10 cellular contexts compared by ENCODE assay signal in genomic region chr13:46896346-46897138, GRCh38. TPM values are rescaled to one million over a fixed set of nuclear protein-coding genes. Genes with fewer than 3 reads are reported as not detected.
DNase-seq lines count a peak whose midpoint lies in the region; ATAC-seq and TF ChIP-seq lines count a peak whose summit lies in the region.
"Had no signal": no experiment of that assay in that cellular context is flagged by ENCODE, and none has a peak within 500 bp of the region (broad histone marks: within the 10 kb centered on the region; RNA-seq: fewer than 3 reads in every experiment).

HTR2A (minus strand) TSS chr13:46897053; CDS start chr13:46895906, 1,147 bp downstream.

- CTCF ChIA-PET in SK-N-SH (lab: Yijun Ruan, JAX): interaction anchor here (0.9 to 2.3 kb wide), 3 partner anchors 11 to 78 kb away, joined by 3 to 5 read pairs (median 3); no protein-coding TSS in a partner anchor

- H3K79me2 ChIP-seq in GM23248 (ENCODE audit: insufficient read depth) (no peaks in the 10 kb centered on the region), SK-N-SH (ENCODE audit: insufficient read depth) (no peaks in the 10 kb centered on the region), mesendoderm (ENCODE audit: control insufficient read depth, insufficient read depth, low read length) (no peaks in the 10 kb centered on the region)

- H3K4me3 ChIP-seq in GM23248 (peak within 1 kb of the TSS; percentile 96), SK-N-SH (ENCODE audit: low read depth in 2 of 2, low read length in 1 of 2) (peak within 1 kb of the TSS; percentile 60 to 66), fibroblast of mammary gland (ENCODE audit: control insufficient read depth, low read depth, low read length) (peak within 1 kb of the TSS; percentile 53), ovary (peak within 1 kb of the TSS; percentile 20), mesendoderm (ENCODE audit: low read length) (no peak within 1 kb of the TSS)
- H3K4me3 ChIP-seq: K562 had no signal

- no peak within 1 kb of the TSS for H4K5ac ChIP-seq in mesendoderm (ENCODE audit: low read length)

- no peak for TF ChIP-seq CTCF in SK-N-SH (IDR thresholded peaks at IDR 0.05)
- no peak for TF ChIP-seq CTCF in fibroblast of mammary gland (conservative IDR thresholded peaks at IDR 0.05; ENCODE audit: control insufficient read depth, insufficient read depth, low read depth, low read length)
- TF ChIP-seq CTCF in ovary (IDR thresholded peaks at IDR 0.05): no peak

- H4K20me1 ChIP-seq in GM23248 (ENCODE audit: insufficient read depth): no peaks in the 10 kb centered on the region
- no peaks in the 10 kb centered on the region for H4K20me1 ChIP-seq in SK-N-SH (ENCODE audit: insufficient read depth)

- H3F3A ChIP-seq in GM23248 (ENCODE audit: insufficient read depth): peaks cover 18% of the 10 kb centered on the region; the same call in 1 of the 2 replicates
- H3F3A ChIP-seq in SK-N-SH (replicated peaks; ENCODE audit: insufficient read depth): peaks cover 8% of the 10 kb centered on the region

- H3K4me1 ChIP-seq in GM23248 (ENCODE audit: insufficient read depth) (peaks cover 32% of the 10 kb centered on the region), SK-N-SH (ENCODE audit: control insufficient read depth in 1 of 2, insufficient read depth in 2 of 2, low read depth in 1 of 2, low read length in 1 of 2) (peaks cover 0 to 16% of the 10 kb centered on the region in 2 experiments; a peak in 3 of 4 replicates), ovary (ENCODE audit: insufficient read depth) (peaks cover 3% of the 10 kb centered on the region), mesendoderm (ENCODE audit: control insufficient read depth, low read depth, low read length) (peaks cover 3% of the 10 kb centered on the region)

- no peak within 1 kb of the TSS for H2BK5ac ChIP-seq in mesendoderm (ENCODE audit: low read length)

- POLR2A ChIA-PET in SK-N-SH (lab: Yijun Ruan, JAX): no interaction called here

- no peaks in the 10 kb centered on the region for H3K79me1 ChIP-seq in mesendoderm (ENCODE audit: low read length)

- 2 to 3% methylated on average over 13 of the region's 13 CpGs for WGBS in GM23248 (ENCODE audit: low coverage in 1 of 2, low lambda C conversion rate in 2 of 2, missing lambda C conversion rate in 2 of 2), 2 experiments
- WGBS in SK-N-SH (ENCODE audit: low lambda C conversion rate): 17% methylated on average over 13 of the region's 13 CpGs
- WGBS in ovary, 3 donors: 1 to 3% (median 2%) methylated on average over 13 of the region's 13 CpGs
- no CpG with 5 or more reads among the region's 13 CpGs for WGBS in mesendoderm (ENCODE audit: extremely low coverage, insufficient coverage, low lambda C conversion rate)

- intact Hi-C loops in ovary (cut with DNase I): no loop called here

- no peak within 1 kb of the TSS for H3K23ac ChIP-seq in mesendoderm (ENCODE audit: low read length)

- H3K18ac ChIP-seq in mesendoderm (ENCODE audit: low read length): no peak within 1 kb of the TSS

- no peaks in the 10 kb centered on the region for H3K9me2 ChIP-seq in GM23248 (ENCODE audit: insufficient read depth)
- no peaks in the 10 kb centered on the region for H3K9me2 ChIP-seq in SK-N-SH

- TF ChIP-seq RAD21 in SK-N-SH (IDR thresholded peaks at IDR 0.05; ENCODE audit: low read length): no peak

- H4K8ac ChIP-seq in mesendoderm (ENCODE audit: low read depth, low read length): no peak within 1 kb of the TSS

- no peak within 1 kb of the TSS for H2BK120ac ChIP-seq in mesendoderm (ENCODE audit: low read depth, low read length)

- no peak within 1 kb of the TSS for H2BK15ac ChIP-seq in mesendoderm (replicated peaks; ENCODE audit: low read depth)

- peak within 1 kb of the TSS; percentile 90 for H2AFZ ChIP-seq in GM23248
- H2AFZ ChIP-seq in SK-N-SH (ENCODE audit: low read depth): peak within 1 kb of the TSS; percentile 75

- H3K27ac ChIP-seq in GM23248 (peak within 1 kb of the TSS; percentile 37), SK-N-SH (ENCODE audit: low read depth in 2 of 2, low read length in 1 of 2) (peak within 1 kb of the TSS; percentile 34 to 53; a peak in 3 of 4 replicates), ovary (peak within 1 kb of the TSS in 1 of 2 donors; percentile 15), mesendoderm (ENCODE audit: low read depth, low read length) (no peak within 1 kb of the TSS)

- in situ Hi-C loops in GM23248 (cut with MboI): no loop called here

- ATAC-seq in GM21786 (IDR thresholded peaks at IDR 0.05; ENCODE audit: unreplicated experiment): no peak
- ATAC-seq: K562, left colon had no signal

- H3K4me2 ChIP-seq in GM23248 (ENCODE audit: unreplicated experiment): peak within 1 kb of the TSS; percentile 98
- peak within 1 kb of the TSS; percentile 89 for H3K4me2 ChIP-seq in SK-N-SH
- no peak within 1 kb of the TSS for H3K4me2 ChIP-seq in mesendoderm (ENCODE audit: low read length)

- no peaks in the 10 kb centered on the region for H3K27me3 ChIP-seq in GM23248 (replicated peaks; ENCODE audit: insufficient read depth)
- no peaks in the 10 kb centered on the region for H3K27me3 ChIP-seq in SK-N-SH (ENCODE audit: insufficient read depth)
- H3K27me3 ChIP-seq in ovary: no peaks in the 10 kb centered on the region
- H3K27me3 ChIP-seq in mesendoderm (ENCODE audit: insufficient read depth, low read length, poor library complexity): no peaks in the 10 kb centered on the region

- peak within 1 kb of the TSS; percentile 67 for H3K9ac ChIP-seq in GM23248
- no peak within 1 kb of the TSS for H3K9ac ChIP-seq in SK-N-SH
- no peak within 1 kb of the TSS for H3K9ac ChIP-seq in mesendoderm (ENCODE audit: low read length)

- no peak within 1 kb of the TSS for H3K4ac ChIP-seq in mesendoderm (ENCODE audit: low read depth, low read length)

- no peak for TF ChIP-seq POLR2A in ovary (IDR thresholded peaks at IDR 0.05)

- DNase-seq in GM23248: peak; percentile 72
- DNase-seq in SK-N-SH: no peak
- DNase-seq in fibroblast of mammary gland (ENCODE audit: low read depth): peak; percentile 48
- DNase-seq in ovary: peak; percentile 20 to 46 (median 28)
- DNase-seq in NCI-H446 treated with DMSO at 0.1 percent for 48 hours (lab: John Stamatoyannopoulos, UW): no peak
- no peak for DNase-seq in mesendoderm
- DNase-seq in NCI-H1092 (lab: John Stamatoyannopoulos, UW): no peak

- H3K9me3 ChIP-seq in GM23248 (ENCODE audit: low read depth) (no peaks in the 10 kb centered on the region), SK-N-SH (no peaks in the 10 kb centered on the region), ovary (no peaks in the 10 kb centered on the region)

- no peak within 1 kb of the TSS for H3K56ac ChIP-seq in mesendoderm (ENCODE audit: low read length)

- H3K36me3 ChIP-seq in GM23248 (ENCODE audit: low read depth) (no peaks in the 10 kb centered on the region), SK-N-SH (replicated peaks in 1 of 2; ENCODE audit: control insufficient read depth in 1 of 2, insufficient read depth in 2 of 2, low read length in 1 of 2) (no peaks in the 10 kb centered on the region), ovary (no peaks in the 10 kb centered on the region), mesendoderm (ENCODE audit: control insufficient read depth, insufficient read depth, low read length) (no peaks in the 10 kb centered on the region)

- no peak within 1 kb of the TSS for H2AK5ac ChIP-seq in mesendoderm (ENCODE audit: low read length)

- TF ChIP-seq EP300 in SK-N-SH (IDR thresholded peaks at IDR 0.05; ENCODE audit: borderline replicate concordance in 1 of 2, low read depth in 1 of 2, low read length in 1 of 2) (no peak), ovary (IDR thresholded peaks at IDR 0.05) (no peak)

TF ChIP-seq in SK-N-SH, 30 proteins besides CTCF, POLR2A, EP300 and RAD21:
- TF ChIP-seq MEF2A (IDR thresholded peaks at IDR 0.05; ENCODE audit: borderline replicate concordance, low read depth) (no peak), RFX5 (IDR thresholded peaks at IDR 0.05; ENCODE audit: low read length) (no peak), EZH2phosphoT487 (IDR thresholded peaks at IDR 0.05; ENCODE audit: borderline replicate concordance, low read depth) (no peak), YY1 (IDR thresholded peaks at IDR 0.05; ENCODE audit: low read depth) (no peak), MAX (IDR thresholded peaks at IDR 0.05; ENCODE audit: low read depth) (0 out of 2 replicates have a peak, but pooled peaks have one; percentile 15), TEAD4 (IDR thresholded peaks at IDR 0.05; ENCODE audit: borderline replicate concordance, insufficient read depth) (no peak), RXRA (IDR thresholded peaks at IDR 0.05; ENCODE audit: borderline replicate concordance, low read depth) (no peak), TAF1 (IDR thresholded peaks at IDR 0.05; ENCODE audit: borderline replicate concordance, low read depth, low read length) (no peak)

RNA-seq across cellular contexts. Expression of gene HTR2A, which starts in this region (rescaled TPM):
- total RNA-seq in GM23248 (2014; rRNA removed; shearing (Covaris generic)): 1.8 and 2.1 TPM in 2 replicates
- polyA plus RNA-seq in GM23248 (2016; fragmentation: Nextera tagmentation; extraction: Ambion mirVana) (2.0 and 3.7 TPM in 2 replicates), SK-N-SH (2012; rRNA removed) (0.33 and 0.37 TPM in 2 replicates), ovary (under 1 TPM; 0.42 to 0.88 TPM)
- polyA plus RNA-seq in SK-N-SH (2012; cell fraction: cytosol; rRNA removed): 0.60 and 0.96 TPM in 2 replicates
- polyA plus RNA-seq in SK-N-SH (2012; cell fraction: nucleus; rRNA removed): 0.15 and 0.18 TPM in 2 replicates
- total RNA-seq in ovary: under 1 TPM in 6 of 7 donors, not detected in 1; 0.05 to 0.69 (median 0.14) TPM
- not detected for polyA plus RNA-seq in mesendoderm (2013, experiment 1 of 2)
- not detected for polyA plus RNA-seq in mesendoderm (2013, experiment 2 of 2)
- total RNA-seq: K562 had no signal
- polyA plus RNA-seq: K562 had no signal

Comparison
In these comparisons a context has a peak if more than half of its experiments do, and no peak if none do; other contexts are left out.
1. Peak in DNase-seq and H3K4me3 ChIP-seq in ovary; RNA of the gene not detected or under 1 TPM.
2. DNase-seq: peak in GM23248 (single experiment) and fibroblast of mammary gland (single experiment); none in SK-N-SH (single experiment), NCI-H446 treated with DMSO at 0.1 percent for 48 hours (single experiment), mesendoderm (single experiment) and NCI-H1092 (single experiment).